ENCODE assay signal across 13 cellular contexts in the genomic region with DNA sequence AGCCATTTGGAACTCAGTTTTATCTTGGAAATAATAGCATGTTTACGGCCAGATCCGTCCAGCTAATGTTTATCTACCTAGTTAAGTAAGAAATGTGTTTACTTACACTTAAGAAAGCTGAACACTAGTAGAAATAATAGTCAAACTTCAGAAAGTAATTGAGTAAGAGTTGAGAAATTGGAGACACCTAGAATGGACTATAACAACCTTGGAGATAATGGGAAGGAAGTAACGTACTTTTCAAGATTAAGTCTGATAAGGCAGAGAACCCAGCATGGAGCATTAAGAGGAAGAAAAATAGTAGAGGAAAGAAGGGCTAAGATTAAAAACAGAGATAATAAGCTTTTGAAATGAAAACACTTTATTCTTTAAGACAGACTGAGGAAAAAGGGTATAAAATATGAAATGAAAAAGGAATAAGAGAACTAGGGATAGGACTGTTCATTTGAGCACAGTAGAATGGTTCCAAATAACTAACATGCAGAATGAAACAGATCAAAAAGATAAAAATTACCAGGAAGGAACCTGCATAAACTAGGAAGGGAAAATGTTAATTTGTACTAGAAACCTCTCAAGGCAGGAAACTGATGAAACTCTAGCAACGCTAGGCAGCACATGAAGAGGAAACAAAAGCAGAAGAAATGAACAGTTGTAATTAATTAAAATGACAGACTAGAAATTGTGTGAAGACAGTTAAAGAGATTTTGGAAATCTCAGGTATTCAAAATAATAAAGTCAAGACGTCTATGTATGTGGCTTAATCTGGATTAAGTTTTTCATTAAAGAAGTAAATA.
DNase-seq lines count a peak whose midpoint lies in the region; TF ChIP-seq lines count a peak whose summit lies in the region.
"Had no signal": no experiment of that assay in that cellular context is flagged by ENCODE, and none has a peak within 500 bp of the region (broad histone marks: within the 10 kb centered on the region; RNA-seq: fewer than 3 reads in every experiment).

No MANE protein-coding gene starts in this region.

- peak overlapping the region in 6 of 8 donors; percentile 1 to 65 (median 46) for H3K4me3 Mint-ChIP-seq in CD4-positive, alpha-beta memory T cell
- H3K4me3 Mint-ChIP-seq in MCF 10A (ENCODE audit: unreplicated experiment) = no peak overlapping the region

- no peaks in the 10 kb centered on the region for H3K27me3 Mint-ChIP-seq in CD4-positive, alpha-beta memory T cell
- H3K27me3 Mint-ChIP-seq in MCF 10A (ENCODE audit: insufficient read depth, unreplicated experiment) = no peaks in the 10 kb centered on the region

- BruUV-seq in MCF 10A (replicated peaks; lab: Mats Ljungman, UMichigan) = no TSS peak

- peaks cover 52% of the 10 kb centered on the region for H3K4me1 ChIP-seq in CD4-positive, alpha-beta memory T cell (ENCODE audit: insufficient read depth, low read length)
- H3K4me1 ChIP-seq in breast epithelium = peaks cover 0 to 4% of the 10 kb centered on the region in 2 donors

- POLR2A ChIA-PET in CD4-positive, alpha-beta memory T cell (lab: Charles Lee; ENCODE audit: partially characterized antibody) = no interaction called here
- POLR2A ChIA-PET in MCF 10A (lab: Yijun Ruan, JAX) = interaction anchor here (0.7 to 1.7 kb wide), 3 partner anchors 9 to 841 kb away, joined by 3 to 4 read pairs (median 3); no protein-coding TSS in a partner anchor

- CTCF ChIA-PET in CD4-positive, alpha-beta memory T cell (lab: Charles Lee; ENCODE audit: partially characterized antibody) = interaction anchor here (1.0 kb wide), 1 partner anchor 56 kb away, joined by 3 read pairs; no protein-coding TSS in a partner anchor
- CTCF ChIA-PET in MCF 10A (lab: Yijun Ruan, JAX) = interaction anchor here (0.6 kb wide), 2 partner anchors 67 to 175 kb away, joined by 3 to 4 read pairs; no protein-coding TSS in a partner anchor

- no peak overlapping the region for H3K27ac ChIP-seq in CD4-positive, alpha-beta memory T cell (ENCODE audit: low read depth, low read length)
- H3K27ac ChIP-seq in VCaP (peak overlapping the region; percentile 39), breast epithelium (no peak overlapping the region)
- H3K27ac ChIP-seq: PC-9, tibial nerve had no signal

- H3K27ac Mint-ChIP-seq in CD4-positive, alpha-beta memory T cell = peak overlapping the region; percentile 2 to 83 (median 31)
- H3K27ac Mint-ChIP-seq in MCF 10A (ENCODE audit: low read depth, unreplicated experiment) = no peak overlapping the region

- H3K4me1 Mint-ChIP-seq in CD4-positive, alpha-beta memory T cell = peaks cover 41 to 70% (median 54%) of the 10 kb centered on the region in 4 donors
- H3K4me1 Mint-ChIP-seq in MCF 10A (ENCODE audit: insufficient read depth, unreplicated experiment) = peaks cover 20% of the 10 kb centered on the region

- no peak for TF ChIP-seq POLR2A in breast epithelium (IDR thresholded peaks at IDR 0.05)

- no peaks in the 10 kb centered on the region for H3K27me3 ChIP-seq in CD4-positive, alpha-beta memory T cell (ENCODE audit: insufficient read depth, low read length)
- H3K27me3 ChIP-seq in breast epithelium = no peaks in the 10 kb centered on the region
- H3K27me3 ChIP-seq: tibial nerve had no signal

- H3K9me3 ChIP-seq in CD4-positive, alpha-beta memory T cell (ENCODE audit: control insufficient read depth in 1 of 2, low read length in 2 of 2) = no peaks in the 10 kb centered on the region
- H3K9me3 ChIP-seq in breast epithelium = no peaks in the 10 kb centered on the region
- H3K9me3 ChIP-seq: tibial nerve had no signal

- TF ChIP-seq CTCF in VCaP (conservative IDR thresholded peaks at IDR 0.05) (no peak), breast epithelium (IDR thresholded peaks at IDR 0.05) (no peak), MCF 10A (IDR thresholded peaks at IDR 0.05; ENCODE audit: unreplicated experiment) (no peak)

- DNase-seq in CD4-positive, alpha-beta memory T cell = no peak
- DNase-seq in Kasumi-1 (lab: John Stamatoyannopoulos, UW) = peak; percentile 53
- peak; percentile 13 to 37 for DNase-seq in lung microvascular endothelial cell (ENCODE audit: low read depth in 2 of 2)
- no peak for DNase-seq in breast epithelium (ENCODE audit: low spot score in 2 of 2)
- no peak for DNase-seq in DMS79 (lab: John Stamatoyannopoulos, UW)
- DNase-seq in NCI-H2107 (lab: John Stamatoyannopoulos, UW) = no peak
- DNase-seq in MCF 10A (ENCODE audit: unreplicated experiment) = no peak
- DNase-seq: head of caudate nucleus, mesenchymal stem cell, NCI-H1105, PC-9 had no signal

- peaks cover 4 to 13% of the 10 kb centered on the region in 2 donors for H3K36me3 Mint-ChIP-seq in CD4-positive, alpha-beta memory T cell
- no peaks in the 10 kb centered on the region for H3K36me3 Mint-ChIP-seq in MCF 10A (ENCODE audit: insufficient read depth, unreplicated experiment)

- H3K36me3 ChIP-seq in CD4-positive, alpha-beta memory T cell (ENCODE audit: insufficient read depth, low read length) = no peaks in the 10 kb centered on the region
- no peaks in the 10 kb centered on the region for H3K36me3 ChIP-seq in breast epithelium
- H3K36me3 ChIP-seq: tibial nerve had no signal

- no peaks in the 10 kb centered on the region for H3K9me3 Mint-ChIP-seq in CD4-positive, alpha-beta memory T cell
- no peaks in the 10 kb centered on the region for H3K9me3 Mint-ChIP-seq in MCF 10A (ENCODE audit: unreplicated experiment)

- H3K4me3 ChIP-seq in CD4-positive, alpha-beta memory T cell (ENCODE audit: low read length in 2 of 2) = no peak overlapping the region
- no peak overlapping the region for H3K4me3 ChIP-seq in breast epithelium
- H3K4me3 ChIP-seq: PC-9, tibial nerve had no signal

- intact Hi-C loops in CD4-positive, alpha-beta memory T cell (cut with micrococcal nuclease) = no loop called here
- intact Hi-C loops in breast epithelium (cut with DNase I; ENCODE audit: low total_unique reads) (no loop called here), MCF 10A (cut with micrococcal nuclease) (loop anchor here (5.0 kb wide), 1 partner anchor 68 kb away; no protein-coding TSS in a partner anchor)

Comparison
In these comparisons a context has a peak if more than half of its experiments do, and no peak if none do; other contexts are left out.
1. DNase-seq: peak in Kasumi-1 (2 of 2) and lung microvascular endothelial cell (2 of 2); none in CD4-positive, alpha-beta memory T cell (0 of 5), breast epithelium (0 of 2), DMS79 (single experiment), NCI-H2107 (single experiment) and MCF 10A (single experiment).